ENCODE assay signal across 10 cellular contexts in genomic region chr1:101379939-101380338, GRCh38.
DNase-seq lines count a peak whose midpoint lies in the region; ATAC-seq and TF ChIP-seq lines count a peak whose summit lies in the region.
"Had no signal": no experiment of that assay in that cellular context is flagged by ENCODE, and none has a peak within 500 bp of the region (broad histone marks: within the 10 kb centered on the region; RNA-seq: fewer than 3 reads in every experiment).

No MANE protein-coding gene starts in this region.

- no peak for TF ChIP-seq POLR2A in prostate gland (IDR thresholded peaks at IDR 0.05)

- no peaks in the 10 kb centered on the region for H3K36me3 ChIP-seq in prostate gland

- peak; percentile 95 for ATAC-seq in GM18517 (IDR thresholded peaks at IDR 0.05; ENCODE audit: unreplicated experiment)
- ATAC-seq in GM21360 (IDR thresholded peaks at IDR 0.05; ENCODE audit: unreplicated experiment), result peak; percentile 94
- peak; percentile 96 for ATAC-seq in HG03064 (IDR thresholded peaks at IDR 0.05; ENCODE audit: low read depth, unreplicated experiment)
- ATAC-seq: left colon had no signal

- peaks cover 9% of the 10 kb centered on the region for H3K9me3 Mint-ChIP-seq in activated T-helper 1 cell treated with anti-CD3 and anti-CD28 coated beads, Interleukin-12 subunit alpha, Interleukin-12 subunit beta, Interleukin-2, Interleukin-4 antibody, amounts not matched to agents 30 ng/mL and 10 ng/mL and 1 ng/mL, durations not matched to agents 14 hours and 24 hours and 36 hours

- peaks cover 27% of the 10 kb centered on the region for H3K4me1 Mint-ChIP-seq in activated T-helper 1 cell treated with anti-CD3 and anti-CD28 coated beads, Interleukin-12 subunit alpha, Interleukin-12 subunit beta, Interleukin-2, Interleukin-4 antibody, amounts not matched to agents 30 ng/mL and 10 ng/mL and 1 ng/mL, durations not matched to agents 14 hours and 24 hours and 36 hours (ENCODE audit: low read depth)

- no peaks in the 10 kb centered on the region for H3K4me1 ChIP-seq in prostate gland (replicated peaks)

- peak overlapping the region; percentile 41 for H3K27ac Mint-ChIP-seq in activated T-helper 1 cell treated with anti-CD3 and anti-CD28 coated beads, Interleukin-12 subunit alpha, Interleukin-12 subunit beta, Interleukin-2, Interleukin-4 antibody, amounts not matched to agents 30 ng/mL and 10 ng/mL and 1 ng/mL, durations not matched to agents 14 hours and 24 hours and 36 hours

- intact Hi-C loops in activated T-helper 1 cell treated with anti-CD3 and anti-CD28 coated beads, Interleukin-12 subunit alpha, Interleukin-12 subunit beta, Interleukin-2, Interleukin-4 antibody, amounts not matched to agents 30 ng/mL and 10 ng/mL and 1 ng/mL, durations not matched to agents 14 hours and 24 hours and 36 hours (cut with micrococcal nuclease), result no loop called here
- intact Hi-C loops in prostate gland (cut with DNase I), result no loop called here

- TF ChIP-seq CTCF in prostate gland (IDR thresholded peaks at IDR 0.05), result no peak

- 73% methylated on average over 2 of the region's 2 CpGs for WGBS in prostate gland

- H3K4me3 ChIP-seq in prostate gland, result no peak overlapping the region

- H3K27me3 Mint-ChIP-seq in activated T-helper 1 cell treated with anti-CD3 and anti-CD28 coated beads, Interleukin-12 subunit alpha, Interleukin-12 subunit beta, Interleukin-2, Interleukin-4 antibody, amounts not matched to agents 30 ng/mL and 10 ng/mL and 1 ng/mL, durations not matched to agents 14 hours and 24 hours and 36 hours (ENCODE audit: insufficient read depth), result peaks cover 5% of the 10 kb centered on the region

- H3K9me3 ChIP-seq in prostate gland, result no peaks in the 10 kb centered on the region

- H3K36me3 Mint-ChIP-seq in activated T-helper 1 cell treated with anti-CD3 and anti-CD28 coated beads, Interleukin-12 subunit alpha, Interleukin-12 subunit beta, Interleukin-2, Interleukin-4 antibody, amounts not matched to agents 30 ng/mL and 10 ng/mL and 1 ng/mL, durations not matched to agents 14 hours and 24 hours and 36 hours (ENCODE audit: low read depth), result peaks cover 8% of the 10 kb centered on the region

- H3K27ac ChIP-seq in prostate gland, result no peak overlapping the region

- no peak overlapping the region for H3K4me3 Mint-ChIP-seq in activated T-helper 1 cell treated with anti-CD3 and anti-CD28 coated beads, Interleukin-12 subunit alpha, Interleukin-12 subunit beta, Interleukin-2, Interleukin-4 antibody, amounts not matched to agents 30 ng/mL and 10 ng/mL and 1 ng/mL, durations not matched to agents 14 hours and 24 hours and 36 hours

- no peak for DNase-seq in activated T-helper 1 cell treated with anti-CD3 and anti-CD28 coated beads, Interleukin-12 subunit alpha, Interleukin-12 subunit beta, Interleukin-2, Interleukin-4 antibody, amounts not matched to agents 30 ng/mL and 10 ng/mL and 1 ng/mL, durations not matched to agents 14 hours and 24 hours and 36 hours (ENCODE audit: low spot score)
- DNase-seq in NCI-H2171 (lab: John Stamatoyannopoulos, UW) (no peak), prostate gland (ENCODE audit: low spot score) (no peak), iPS-NIHi7 (ENCODE audit: extremely low spot score) (no peak), NCI-H2171 treated with DMSO at 0.1 percent for 48 hours (lab: John Stamatoyannopoulos, UW) (no peak)
- DNase-seq: left colon, NCI-H526 treated with DMSO at 0.1 percent for 48 hours had no signal

- H3K27me3 ChIP-seq in prostate gland (replicated peaks; ENCODE audit: insufficient read depth), result no peaks in the 10 kb centered on the region
